ENCODE assay signal across 8 cellular contexts in genomic region chr19:55005684-55006488, GRCh38. TPM values are rescaled to one million over a fixed set of nuclear protein-coding genes. Genes with fewer than 3 reads are reported as not detected.
DNase-seq lines count a peak whose midpoint lies in the region; ATAC-seq, FAIRE-seq and TF ChIP-seq lines count a peak whose summit lies in the region.

No MANE protein-coding gene starts in this region.

- H3K27ac ChIP-seq in cardiac muscle cell, result no peak overlapping the region
- H3K27ac ChIP-seq in gastrocnemius medialis, result no peak overlapping the region

- TF ChIP-seq CTCF in GM12865 (IDR thresholded peaks at IDR 0.05; ENCODE audit: insufficient read depth, low read depth, low read length, missing control alignments), result no peak
- TF ChIP-seq CTCF in cardiac muscle cell (IDR thresholded peaks at IDR 0.05; ENCODE audit: low read depth, low read length), result no peak
- TF ChIP-seq CTCF in gastrocnemius medialis (IDR thresholded peaks at IDR 0.05 in 4 of 5, conservative IDR thresholded peaks at IDR 0.05 in 1 of 5), result no peak

- no peak for FAIRE-seq in RCC 7860 (lab: Jason Lieb, UNC)

- H3K4me1 ChIP-seq in cardiac muscle cell (ENCODE audit: low read depth), result no peaks in the 10 kb centered on the region
- H3K4me1 ChIP-seq in gastrocnemius medialis, result no peaks in the 10 kb centered on the region

- peak overlapping the region; percentile 63 to 77 for H3K4me3 Mint-ChIP-seq in activated T-cell treated with anti-CD3 and anti-CD28 coated beads, Interleukin-2, amount 50 U/mL, for 72 hours

- H3K36me3 ChIP-seq in cardiac muscle cell (no peaks in the 10 kb centered on the region), gastrocnemius medialis (no peaks in the 10 kb centered on the region)

- DNase-seq in GM12865 (ENCODE audit: low read depth), result peak; percentile 93
- peak; percentile 56 for DNase-seq in RCC 7860 (ENCODE audit: low spot score)
- peak; percentile 43 to 53 for DNase-seq in activated T-cell treated with anti-CD3 and anti-CD28 coated beads, Interleukin-2, amount 50 U/mL, for 72 hours
- DNase-seq in cardiac muscle cell (ENCODE audit: low read depth in 1 of 2, low spot score in 1 of 2), result peak; percentile 1 to 34
- DNase-seq in gastrocnemius medialis, result peak in 1 of 2 donors; percentile 4
- no peak for DNase-seq in NCI-H1694 (lab: John Stamatoyannopoulos, UW)

- H3K36me3 Mint-ChIP-seq in activated T-cell treated with anti-CD3 and anti-CD28 coated beads, Interleukin-2, amount 50 U/mL, for 72 hours (ENCODE audit: insufficient read depth in 2 of 2), result peaks cover 38 to 50% of the 10 kb centered on the region in 2 donors

- H3K27ac Mint-ChIP-seq in activated T-cell treated with anti-CD3 and anti-CD28 coated beads, Interleukin-2, amount 50 U/mL, for 72 hours, result peak overlapping the region; percentile 61

- peak; percentile 67 for ATAC-seq in HG03521 (IDR thresholded peaks at IDR 0.05; ENCODE audit: unreplicated experiment)
- ATAC-seq in activated T-cell treated with anti-CD3 and anti-CD28 coated beads, Interleukin-2, amount 50 U/mL, for 72 hours (replicated peaks in 1 of 2), result peak; percentile 99
- ATAC-seq in gastrocnemius medialis, result no peak
- ATAC-seq in GM18505 (IDR thresholded peaks at IDR 0.05; ENCODE audit: unreplicated experiment), result no peak

- no peak for TF ChIP-seq POLR2A in gastrocnemius medialis (IDR thresholded peaks at IDR 0.05)
- no peak for TF ChIP-seq POLR2A in GM18505 (IDR thresholded peaks at IDR 0.05; ENCODE audit: borderline replicate concordance, extremely low read depth, insufficient read depth, insufficient read length)

- no peaks in the 10 kb centered on the region for H3K27me3 Mint-ChIP-seq in activated T-cell treated with anti-CD3 and anti-CD28 coated beads, Interleukin-2, amount 50 U/mL, for 72 hours (ENCODE audit: low read depth)

- intact Hi-C loops in gastrocnemius medialis (cut with DNase I; ENCODE audit: low total_unique reads), result no loop called here

- peaks cover 27% of the 10 kb centered on the region in 2 donors for H3K9me3 Mint-ChIP-seq in activated T-cell treated with anti-CD3 and anti-CD28 coated beads, Interleukin-2, amount 50 U/mL, for 72 hours

- H3K27me3 ChIP-seq in cardiac muscle cell (no peaks in the 10 kb centered on the region), gastrocnemius medialis (peaks cover 0 to 3% (median 0%) of the 10 kb centered on the region in 3 donors)

- no peaks in the 10 kb centered on the region for H3K9me3 ChIP-seq in cardiac muscle cell (ENCODE audit: low read depth)
- H3K9me3 ChIP-seq in gastrocnemius medialis, result no peaks in the 10 kb centered on the region

- in situ Hi-C loops in gastrocnemius medialis (cut with MboI; ENCODE audit: low sequenced_read_pairs in 4 of 4), result no loop called here

- peak overlapping the region; percentile 75 for H3K4me3 ChIP-seq in GM12865 (ENCODE audit: low read depth, low read length)
- H3K4me3 ChIP-seq in cardiac muscle cell, result peak overlapping the region; percentile 18
- H3K4me3 ChIP-seq in gastrocnemius medialis, result peak overlapping the region in 3 of 4 donors; percentile 26 to 31 (median 27)

- H3K4me1 Mint-ChIP-seq in activated T-cell treated with anti-CD3 and anti-CD28 coated beads, Interleukin-2, amount 50 U/mL, for 72 hours (ENCODE audit: low read depth), result peaks cover 17% of the 10 kb centered on the region

RNA-seq across cellular contexts. Expression of gene GP6, which starts 32.2 kb away (rescaled TPM):
- under 1 TPM; 0.24 to 0.39 TPM for total RNA-seq in activated T-cell treated with anti-CD3 and anti-CD28 coated beads, Interleukin-2, amount 50 U/mL, for 72 hours
- total RNA-seq in cardiac muscle cell (0.42 and 1.7 TPM in 2 replicates), gastrocnemius medialis (under 1 TPM in 1 of 4 donors, not detected in 3; 0.16 TPM)
- 0.24 TPM in 1 of 2 replicates, not detected in the other for polyA plus RNA-seq in cardiac muscle cell

RNA-seq across cellular contexts. Expression of gene NLRP2, which starts 39.7 kb away (rescaled TPM):
- 1 to 10 TPM; 6.6 to 9.9 TPM for total RNA-seq in activated T-cell treated with anti-CD3 and anti-CD28 coated beads, Interleukin-2, amount 50 U/mL, for 72 hours
- total RNA-seq in cardiac muscle cell (22.0 and 28.3 TPM in 2 replicates), gastrocnemius medialis (under 1 TPM in 1 of 4 donors, not detected in 3; 0.23 TPM)
- polyA plus RNA-seq in cardiac muscle cell, result 16.8 and 22.9 TPM in 2 replicates

RNA-seq across cellular contexts. Expression of gene RDH13, which starts 57.1 kb away (rescaled TPM):
- 10 to 100 TPM; 11.5 to 13.8 TPM for total RNA-seq in activated T-cell treated with anti-CD3 and anti-CD28 coated beads, Interleukin-2, amount 50 U/mL, for 72 hours
- 31.9 and 41.0 TPM in 2 replicates for total RNA-seq in cardiac muscle cell
- polyA plus RNA-seq in cardiac muscle cell, result 23.7 and 27.4 TPM in 2 replicates
- total RNA-seq in gastrocnemius medialis, result 10 to 100 TPM in 1 of 4 donors, 1 to 10 TPM in 3; 5.2 to 10.5 (median 7.6) TPM

RNA-seq across cellular contexts. Expression of gene NLRP7, which starts 58.6 kb away (rescaled TPM):
- total RNA-seq in activated T-cell treated with anti-CD3 and anti-CD28 coated beads, Interleukin-2, amount 50 U/mL, for 72 hours, result not detected
- total RNA-seq in cardiac muscle cell (1.4 and 1.8 TPM in 2 replicates), gastrocnemius medialis (not detected)
- 0.49 and 0.73 TPM in 2 replicates for polyA plus RNA-seq in cardiac muscle cell

Comparison
In these comparisons a context has a peak if more than half of its experiments do, and no peak if none do; other contexts are left out.
1. H3K4me3 ChIP-seq: peak in every context shown above with its lines; median percentile 75 in GM12865; 27 in gastrocnemius medialis; 18 in cardiac muscle cell.
2. ATAC-seq: peak in HG03521 (single experiment) and activated T-cell treated with anti-CD3 and anti-CD28 coated beads, Interleukin-2, amount 50 U/mL, for 72 hours (2 of 2); none in gastrocnemius medialis (0 of 2) and GM18505 (single experiment).
3. RNA of gene NLRP2, which starts 39.7 kb away (total RNA-seq): 22.0 to 28.3 TPM in cardiac muscle cell and 6.6 to 9.9 TPM in activated T-cell treated with anti-CD3 and anti-CD28 coated beads, Interleukin-2, amount 50 U/mL, for 72 hours; 0.23 TPM in gastrocnemius medialis; every median in the first group is over 4 times any median in the second.